Comparison of ENCODE assay signal across 22 cellular contexts in genomic region chr5:5953641-5954040, GRCh38.
DNase-seq lines count a peak whose midpoint lies in the region; ATAC-seq, FAIRE-seq and TF ChIP-seq lines count a peak whose summit lies in the region.
"Had no signal": no experiment of that assay in that cellular context is flagged by ENCODE, and none has a peak within 500 bp of the region (broad histone marks: within the 10 kb centered on the region; RNA-seq: fewer than 3 reads in every experiment).

No MANE protein-coding gene starts in this region.

- H3K27me3 ChIP-seq in HepG2 (ENCODE audit: control insufficient read depth in 1 of 2, insufficient read depth in 2 of 2, low read length in 2 of 2): no peaks in the 10 kb centered on the region
- no peaks in the 10 kb centered on the region for H3K27me3 ChIP-seq in right lobe of liver
- H3K27me3 ChIP-seq: SJSA1 had no signal

- peaks cover 0 to 16% (median 14%) of the 10 kb centered on the region in 5 experiments for H3K9me3 Mint-ChIP-seq in brain

- H3K27ac ChIP-seq in HepG2 (ENCODE audit: extremely low read length, insufficient read depth, low read length) (no peak overlapping the region), right lobe of liver (no peak overlapping the region)
- H3K27ac ChIP-seq: A549, SJSA1 had no signal

- ATAC-seq in HepG2 (peak; percentile 86), right lobe of liver (no peak)
- ATAC-seq: A549, Right ventricle myocardium inferior had no signal

- FAIRE-seq in HepG2 (lab: Jason Lieb, UNC): no peak
- FAIRE-seq: A549, D721Med, H54 had no signal

- POLR2A ChIA-PET in HepG2 (lab: Yijun Ruan, JAX): no interaction called here

- BruUV-seq in HepG2 (replicated peaks; lab: Mats Ljungman, UMichigan): no TSS peak

- TF ChIP-seq POLR2A in HepG2 (IDR thresholded peaks at IDR 0.05; ENCODE audit: insufficient read depth in 1 of 2, low read depth in 2 of 2, low read length in 2 of 2): no peak
- no peak for TF ChIP-seq POLR2A in right lobe of liver (IDR thresholded peaks at IDR 0.05)

- DNase-seq in HepG2 (ENCODE audit: low spot score) (no peak), right lobe of liver (no peak), NCI-H526 (lab: John Stamatoyannopoulos, UW) (peak; percentile 65 to 83), retina (peak; percentile 65), NCI-H82 (lab: John Stamatoyannopoulos, UW) (no peak), T1000 (lab: John Stamatoyannopoulos, UW) (no peak), globus pallidus (ENCODE audit: low spot score) (no peak)
- DNase-seq: DMS53, GDM1, MG63, NCI-H1694 treated with DMSO at 0.1 percent for 48 hours, NCI-H2081 treated with DMSO at 0.1 percent for 48 hours, NCI-H226, NCI-H524 treated with DMSO at 0.1 percent for 48 hours had no signal

- peak overlapping the region in 4 of 5 experiments; percentile 30 to 73 (median 66) for H3K27ac Mint-ChIP-seq in brain
- H3K27ac Mint-ChIP-seq: B cell, CD14-positive monocyte had no signal

- whole genome bisulfite sequencing in HepG2 (ENCODE audit: low lambda C conversion rate): 8% methylated on average over 9 of the region's 9 CpGs
- WGBS in right lobe of liver (ENCODE audit: insufficient coverage, low coverage, low lambda C conversion rate, missing lambda C conversion rate): 53% methylated on average over 9 of the region's 9 CpGs

- no peak overlapping the region for H3K9ac ChIP-seq in HepG2 (ENCODE audit: insufficient read depth, low read depth, low read length)

- no peaks in the 10 kb centered on the region for H3K36me3 Mint-ChIP-seq in brain
- H3K36me3 Mint-ChIP-seq: CD14-positive monocyte had no signal

- H3K4me3 ChIP-seq in HepG2 (replicated peaks in 1 of 3; ENCODE audit: insufficient read depth in 1 of 3, low read depth in 2 of 3, low read length in 3 of 3) (no peak overlapping the region), right lobe of liver (no peak overlapping the region)
- H3K4me3 ChIP-seq: A549, MG63, SJSA1 had no signal

- H3K4me2 ChIP-seq in HepG2 (ENCODE audit: low read depth, low read length): no peak overlapping the region
- H3K4me2 ChIP-seq: A549 had no signal

- H3K27me3 Mint-ChIP-seq in brain: no peaks in the 10 kb centered on the region

- no peaks in the 10 kb centered on the region for H3K79me2 ChIP-seq in HepG2 (ENCODE audit: insufficient read depth, low read length)

- H2AFZ ChIP-seq in HepG2 (ENCODE audit: low read length): no peak overlapping the region

- H4K20me1 ChIP-seq in HepG2 (ENCODE audit: insufficient read depth, low read length): no peaks in the 10 kb centered on the region

- TF ChIP-seq EP300 in HepG2 (IDR thresholded peaks at IDR 0.05; ENCODE audit: low read depth in 2 of 2, low read length in 2 of 2): no peak
- no peak for TF ChIP-seq EP300 in HepG2 (CRISPR knock-in tag; IDR thresholded peaks at IDR 0.05; ENCODE audit: borderline replicate concordance)

- TF ChIP-seq RAD21 in HepG2 (CRISPR knock-in tag; IDR thresholded peaks at IDR 0.05): no peak

- H3K9me3 ChIP-seq in HepG2 (ENCODE audit: low read length) (no peaks in the 10 kb centered on the region), right lobe of liver (no peaks in the 10 kb centered on the region)
- H3K9me3 ChIP-seq: MG63 had no signal

- TF ChIP-seq CTCF in HepG2 (CRISPR knock-in tag; IDR thresholded peaks at IDR 0.05): no peak
- TF ChIP-seq CTCF in right lobe of liver (IDR thresholded peaks at IDR 0.05): no peak
- TF ChIP-seq CTCF in brain (conservative IDR thresholded peaks at IDR 0.05): no peak

- intact Hi-C loops in HepG2 (cut with micrococcal nuclease; ENCODE audit: unreplicated experiment): no loop called here
- intact Hi-C loops in right lobe of liver (cut with DNase I): no loop called here

- H3K4me1 ChIP-seq in HepG2 (ENCODE audit: insufficient read depth, low read length) (peaks cover 10% of the 10 kb centered on the region), right lobe of liver (no peaks in the 10 kb centered on the region)
- H3K4me1 ChIP-seq: A549, SJSA1 had no signal

- peaks cover 19% of the 10 kb centered on the region for H3K4me1 Mint-ChIP-seq in brain
- H3K4me1 Mint-ChIP-seq: B cell, CD14-positive monocyte had no signal

- in situ Hi-C loops in HepG2 (cut with HindIII; ENCODE audit: extremely low pct_ligation_motif_present, low pct_unique_long_range_greater_than_20kb): no loop called here

- CTCF ChIA-PET in HepG2 (lab: Yijun Ruan, JAX; ENCODE audit: low intra/inter-chr PET ratio, low total read pairs): no interaction called here

- H3K36me3 ChIP-seq in HepG2 (replicated peaks in 1 of 2; ENCODE audit: control insufficient read depth in 1 of 2, insufficient read depth in 2 of 2, low read length in 2 of 2) (no peaks in the 10 kb centered on the region), right lobe of liver (no peaks in the 10 kb centered on the region)
- H3K36me3 ChIP-seq: MG63, SJSA1 had no signal

- H3K4me3 Mint-ChIP-seq in brain: peak overlapping the region in 3 of 5 experiments; percentile 45 to 61 (median 51)
- H3K4me3 Mint-ChIP-seq: B cell, CD14-positive monocyte had no signal

TF ChIP-seq in HepG2, 621 proteins besides CTCF, POLR2A, EP300 and RAD21:
- peak; percentile 44; the same call in 1 of the 2 replicates for TF ChIP-seq SIX1 (CRISPR knock-in tag; IDR thresholded peaks at IDR 0.05; ENCODE audit: borderline replicate concordance)
- no peak for TF ChIP-seq ZNF232 (CRISPR knock-in tag; IDR thresholded peaks at IDR 0.05; ENCODE audit: borderline replicate concordance)
- peak; percentile 50 for TF ChIP-seq HNF4A (CRISPR knock-in tag; IDR thresholded peaks at IDR 0.05)

Comparison
In these comparisons a context has a peak if more than half of its experiments do, and no peak if none do; other contexts are left out.
1. DNase-seq: peak in NCI-H526 (2 of 2) and retina (single experiment); none in HepG2 (single experiment), right lobe of liver (0 of 3), NCI-H82 (single experiment), T1000 (single experiment) and globus pallidus (single experiment).